8 cellular contexts compared by ENCODE assay signal in genomic region chr7:151876112-151876898, GRCh38. TPM values are rescaled to one million over a fixed set of nuclear protein-coding genes. Genes with fewer than 3 reads are reported as not detected.
DNase-seq lines count a peak whose midpoint lies in the region.

No MANE protein-coding gene starts in this region.

- DNase-seq in NCI-H748 (lab: John Stamatoyannopoulos, UW; ENCODE audit: unreplicated experiment) (peak; percentile 75), NCI-H748 treated with DMSO at 0.1 percent for 48 hours (lab: John Stamatoyannopoulos, UW) (no peak), NCI-H187 treated with DMSO at 0.1 percent for 48 hours (lab: John Stamatoyannopoulos, UW) (peak; percentile 50), dermis blood vessel endothelial cell (peak; percentile 27), medulla oblongata (ENCODE audit: extremely low spot score) (peak; percentile 68), GOT3 (lab: John Stamatoyannopoulos, UW) (no peak)
- DNase-seq in activated CD4-positive, alpha-beta T cell treated with anti-CD3 and anti-CD28 coated beads, Interleukin-2, amount 50 U/mL, for 4 hours, result peak; percentile 68 to 71
- DNase-seq in stimulated activated CD4-positive, alpha-beta T cell treated with anti-CD3 and anti-CD28 coated beads, TNF-alpha, amount 100 ng/mL, for 4 hours (ENCODE audit: low read depth in 3 of 3), result peak; percentile 55 to 58 (median 56)

RNA-seq across cellular contexts. Expression of gene PRKAG2, which starts 0.6 kb away (rescaled TPM):
- total RNA-seq in dermis blood vessel endothelial cell, result 16.8 and 21.4 TPM in 2 replicates

Comparison
In these comparisons a context has a peak if more than half of its experiments do, and no peak if none do; other contexts are left out.
1. DNase-seq: peak in NCI-H748 (single experiment), NCI-H187 treated with DMSO at 0.1 percent for 48 hours (single experiment), activated CD4-positive, alpha-beta T cell treated with anti-CD3 and anti-CD28 coated beads, Interleukin-2, amount 50 U/mL, for 4 hours (2 of 2), dermis blood vessel endothelial cell (single experiment), medulla oblongata (single experiment) and stimulated activated CD4-positive, alpha-beta T cell treated with anti-CD3 and anti-CD28 coated beads, TNF-alpha, amount 100 ng/mL, for 4 hours (3 of 3); none in NCI-H748 treated with DMSO at 0.1 percent for 48 hours (single experiment) and GOT3 (single experiment).